ENCODE assay signal across 12 cellular contexts in the genomic region with DNA sequence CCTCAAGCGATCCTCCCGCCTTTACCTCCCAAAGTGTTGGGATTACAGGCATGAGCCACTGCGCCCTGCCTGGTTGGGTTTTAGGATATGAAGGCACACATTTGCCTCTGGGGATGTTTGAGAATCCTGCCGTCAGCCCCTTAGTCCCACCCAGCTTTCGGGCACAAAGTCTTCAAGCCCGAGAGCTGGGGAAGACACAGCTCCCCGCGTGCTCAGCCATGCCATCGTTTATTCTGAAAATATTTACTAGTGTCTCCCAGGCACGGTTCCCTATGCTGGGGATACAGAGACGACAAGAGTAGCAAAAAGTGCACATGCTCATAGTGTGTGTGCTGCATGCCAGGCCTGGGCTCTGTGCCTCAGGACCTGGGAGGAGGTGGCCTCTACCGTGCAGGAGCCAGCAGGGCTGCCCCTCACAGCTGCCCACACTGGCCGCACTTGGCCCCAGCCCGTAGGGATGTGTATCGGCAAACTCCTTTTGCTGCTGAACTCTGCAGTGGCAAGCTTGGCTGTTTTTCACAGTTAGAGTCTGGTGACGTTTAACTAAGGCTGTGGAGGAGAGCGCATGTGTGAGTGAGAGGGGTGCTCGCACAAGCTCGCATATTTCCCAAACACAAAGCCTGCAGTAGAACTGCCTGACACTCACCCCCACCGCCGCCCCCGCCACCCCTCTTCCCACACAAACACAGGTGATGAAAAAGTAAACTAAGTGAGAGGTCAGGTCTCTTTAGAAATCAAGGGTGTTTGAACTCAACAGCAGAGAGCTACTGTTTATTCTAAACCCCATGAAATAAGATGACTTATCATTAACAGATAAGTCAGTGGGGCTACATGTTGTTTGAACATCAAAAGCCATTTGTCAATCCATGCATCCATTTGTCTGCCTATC.
DNase-seq lines count a peak whose midpoint lies in the region; ATAC-seq and TF ChIP-seq lines count a peak whose summit lies in the region.
"Had no signal": no experiment of that assay in that cellular context is flagged by ENCODE, and none has a peak within 500 bp of the region (broad histone marks: within the 10 kb centered on the region; RNA-seq: fewer than 3 reads in every experiment).

No MANE protein-coding gene starts in this region.

- H3K9me3 ChIP-seq in left ventricle myocardium inferior (replicated peaks) (peaks cover 5% of the 10 kb centered on the region), fibroblast of lung (ENCODE audit: control insufficient read depth, insufficient read depth, low read depth, low read length) (no peaks in the 10 kb centered on the region), aorta (ENCODE audit: control insufficient read depth, low read length) (no peaks in the 10 kb centered on the region)

- H3K9ac ChIP-seq in fibroblast of lung (ENCODE audit: insufficient read depth, low read length), result peak overlapping the region; percentile 13

- no peak overlapping the region for H3K4me3 ChIP-seq in left ventricle myocardium inferior
- peak overlapping the region in 1 of 4 experiments; percentile 25 for H3K4me3 ChIP-seq in fibroblast of lung (replicated peaks in 1 of 4; ENCODE audit: control extremely low read depth in 1 of 4, insufficient read depth in 1 of 4, low read depth in 3 of 4, low read length in 4 of 4)
- no peak overlapping the region for H3K4me3 ChIP-seq in aorta (ENCODE audit: low read length in 2 of 2)

- 16 to 25% methylated on average over 22 of the region's 22 CpGs for WGBS in aorta, 2 donors

- no peak overlapping the region for H3K27ac ChIP-seq in left ventricle myocardium inferior (replicated peaks)
- H3K27ac ChIP-seq in fibroblast of lung (ENCODE audit: insufficient read depth, low read length), result no peak overlapping the region
- no peak overlapping the region for H3K27ac ChIP-seq in aorta (ENCODE audit: low read depth in 1 of 2, low read length in 2 of 2)

- no peaks in the 10 kb centered on the region for H3K27me3 ChIP-seq in left ventricle myocardium inferior (ENCODE audit: low read depth)
- peaks cover 5% of the 10 kb centered on the region for H3K27me3 ChIP-seq in fibroblast of lung (ENCODE audit: control insufficient read depth, insufficient read depth, low read length)
- H3K27me3 ChIP-seq in aorta (ENCODE audit: control insufficient read depth in 1 of 2, insufficient read depth in 2 of 2, low read length in 1 of 2), result no peaks in the 10 kb centered on the region

- H3K36me3 ChIP-seq in left ventricle myocardium inferior (no peaks in the 10 kb centered on the region), fibroblast of lung (ENCODE audit: control insufficient read depth, insufficient read depth, low read length) (no peaks in the 10 kb centered on the region), aorta (ENCODE audit: control insufficient read depth in 1 of 2, insufficient read depth in 2 of 2, low read length in 1 of 2) (no peaks in the 10 kb centered on the region)

- ATAC-seq in Right ventricle myocardium superior (ENCODE audit: poor library complexity) (peak; percentile 74), aorta (ENCODE audit: low FRiP score) (peak; percentile 55), GM18868 (IDR thresholded peaks at IDR 0.05; ENCODE audit: unreplicated experiment) (no peak), HG02870 (IDR thresholded peaks at IDR 0.05; ENCODE audit: unreplicated experiment) (no peak)
- ATAC-seq: activated naive CD4-positive, alpha-beta T cell treated with anti-CD3 and anti-CD28 coated beads, Interleukin-2, amount 50 U/mL, for 72 hours had no signal

- intact Hi-C loops in Right ventricle myocardium superior (cut with DNase I) (no loop called here), left ventricle myocardium inferior (cut with micrococcal nuclease) (no loop called here), aorta (cut with DNase I) (no loop called here)

- no peaks in the 10 kb centered on the region for H4K20me1 ChIP-seq in fibroblast of lung (ENCODE audit: control insufficient read depth, extremely low read depth, insufficient read depth, low read length)

- H3K4me2 ChIP-seq in fibroblast of lung (ENCODE audit: extremely low read depth, insufficient read depth, low read length), result peak overlapping the region; percentile 29

- DNase-seq in Right ventricle myocardium superior (no peak), left ventricle myocardium inferior (no peak), fibroblast of lung (ENCODE audit: low read depth in 2 of 2) (peak in 1 of 2 donors; percentile 39), myocyte (ENCODE audit: low read depth) (peak; percentile 43), aorta (no peak)
- no peak for DNase-seq in stimulated activated CD4-positive, alpha-beta T cell treated with anti-CD3 and anti-CD28 coated beads, Interleukin-12 subunit alpha, Interleukin-12 subunit beta, amount 100 ng/mL, for 4 hours
- DNase-seq: islet precursor cell; NCI-H345; stimulated activated CD8-positive, alpha-beta memory T cell treated with anti-CD3 and anti-CD28 coated beads, Interleukin-4, amount 100 ng/mL, for 48 hours had no signal

- no peak overlapping the region for H2AFZ ChIP-seq in fibroblast of lung (ENCODE audit: low read length)

- no peaks in the 10 kb centered on the region for H3K4me1 ChIP-seq in left ventricle myocardium inferior
- H3K4me1 ChIP-seq in fibroblast of lung (ENCODE audit: control insufficient read depth, extremely low read depth, insufficient read depth, low read length), result no peaks in the 10 kb centered on the region
- H3K4me1 ChIP-seq in aorta (ENCODE audit: control insufficient read depth in 1 of 2, insufficient read depth in 2 of 2, low read length in 2 of 2), result no peaks in the 10 kb centered on the region

- H3K79me2 ChIP-seq in fibroblast of lung (ENCODE audit: control insufficient read depth, insufficient read depth, low read length), result no peaks in the 10 kb centered on the region

- no peak for TF ChIP-seq CTCF in left ventricle myocardium inferior (IDR thresholded peaks at IDR 0.05; ENCODE audit: borderline replicate concordance)
- no peak for TF ChIP-seq CTCF in fibroblast of lung (conservative IDR thresholded peaks at IDR 0.05 in 1 of 2, IDR thresholded peaks at IDR 0.05 in 1 of 2; ENCODE audit: low read depth in 1 of 2, low read length in 2 of 2)

Comparison
In these comparisons a context has a peak if more than half of its experiments do, and no peak if none do; other contexts are left out.
1. ATAC-seq: peak in Right ventricle myocardium superior (single experiment) and aorta (single experiment); none in GM18868 (single experiment) and HG02870 (single experiment).